Comparison of ENCODE assay signal across 8 cellular contexts in the genomic region with DNA sequence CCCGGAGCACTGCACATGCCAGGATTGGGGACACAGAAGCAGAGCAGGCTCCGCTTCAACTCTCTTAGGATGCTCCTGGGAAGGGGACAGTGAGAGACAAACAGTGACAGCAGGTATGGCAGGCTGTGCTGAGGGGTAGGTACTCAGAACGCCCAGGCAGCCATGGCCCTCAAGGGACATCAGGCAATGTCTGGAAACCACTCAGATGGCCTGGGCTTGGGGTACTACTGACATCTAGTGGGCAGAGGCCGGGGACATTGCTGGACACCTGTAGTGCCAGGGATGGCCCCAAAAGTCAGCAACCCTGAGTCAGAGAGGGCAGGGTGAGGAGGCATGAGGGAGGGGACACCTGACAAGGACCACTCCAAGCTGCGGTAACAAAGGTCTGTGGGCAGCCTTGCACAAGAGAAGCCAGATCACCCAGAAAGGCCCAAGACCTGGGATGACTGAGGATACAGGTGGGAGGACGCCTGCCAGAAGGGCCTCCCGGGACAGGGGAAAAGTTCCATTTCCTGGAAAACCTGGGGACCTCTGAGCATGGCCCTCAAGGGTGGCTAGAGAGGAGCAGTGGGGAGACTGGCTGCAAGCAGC. TPM values are rescaled to one million over a fixed set of nuclear protein-coding genes. Genes with fewer than 3 reads are reported as not detected.
DNase-seq lines count a peak whose midpoint lies in the region; ATAC-seq, FAIRE-seq and TF ChIP-seq lines count a peak whose summit lies in the region.

No MANE protein-coding gene starts in this region.

- no peaks in the 10 kb centered on the region for H3K9me3 Mint-ChIP-seq in astrocyte (ENCODE audit: unreplicated experiment)
- no peaks in the 10 kb centered on the region for H3K9me3 Mint-ChIP-seq in activated naive CD4-positive, alpha-beta T cell treated with anti-CD3 and anti-CD28 coated beads, Interleukin-2, amount 10 ng/mL, durations not matched to agents 7 days and 5 days

- no peak for FAIRE-seq in astrocyte (lab: Jason Lieb, UNC)

- no peak overlapping the region for H3K4me2 ChIP-seq in astrocyte (ENCODE audit: low read length)

- no peak for ATAC-seq in GM21515 (IDR thresholded peaks at IDR 0.05; ENCODE audit: unreplicated experiment)
- ATAC-seq in HG02610 (IDR thresholded peaks at IDR 0.05; ENCODE audit: unreplicated experiment) = no peak

- H3K4me3 ChIP-seq in BJ (ENCODE audit: low read depth, low read length) (no peak overlapping the region), astrocyte (ENCODE audit: insufficient read depth, low read depth, low read length) (no peak overlapping the region), kidney epithelial cell (ENCODE audit: low read depth, low read length) (no peak overlapping the region)

- TF ChIP-seq CTCF in BJ (IDR thresholded peaks at IDR 0.05; ENCODE audit: insufficient read depth, low read depth, low read length) (peak; percentile 55), LNCAP (IDR thresholded peaks at IDR 0.05) (peak; percentile 53), astrocyte (IDR thresholded peaks at IDR 0.05; ENCODE audit: insufficient read depth, low read depth, low read length) (peak; percentile 18), kidney epithelial cell (IDR thresholded peaks at IDR 0.05; ENCODE audit: insufficient read depth, low read length, poor library complexity, severe bottlenecking) (peak; percentile 64)

- H3K36me3 ChIP-seq in BJ (ENCODE audit: control insufficient read depth, insufficient read depth, low read length) (no peaks in the 10 kb centered on the region), astrocyte (ENCODE audit: insufficient read depth, low read length) (no peaks in the 10 kb centered on the region), kidney epithelial cell (ENCODE audit: control insufficient read depth, insufficient read depth, low read length) (no peaks in the 10 kb centered on the region)

- peaks cover 2% of the 10 kb centered on the region for H3K4me1 ChIP-seq in astrocyte (ENCODE audit: insufficient read depth, low read length)

- POLR2A ChIA-PET in BJ (lab: Charles Lee) = no interaction called here

- no peaks in the 10 kb centered on the region for H3K9me3 ChIP-seq in astrocyte (ENCODE audit: insufficient read depth, low read depth, low read length)

- no peak overlapping the region for H3K27ac Mint-ChIP-seq in astrocyte (ENCODE audit: unreplicated experiment)
- no peak overlapping the region for H3K27ac Mint-ChIP-seq in activated naive CD4-positive, alpha-beta T cell treated with anti-CD3 and anti-CD28 coated beads, Interleukin-2, amount 10 ng/mL, durations not matched to agents 7 days and 5 days

- H3K4me3 Mint-ChIP-seq in astrocyte (ENCODE audit: unreplicated experiment) = no peak overlapping the region
- H3K4me3 Mint-ChIP-seq in activated naive CD4-positive, alpha-beta T cell treated with anti-CD3 and anti-CD28 coated beads, Interleukin-2, amount 10 ng/mL, durations not matched to agents 7 days and 5 days = no peak overlapping the region

- CTCF ChIA-PET in BJ (lab: Yijun Ruan, JAX) = interaction anchor here (1.6 to 11.8 kb wide), 15 partner anchors 10 to 216 kb away, joined by 4 to 149 read pairs (median 17); partner anchors contain the start of genes PEMT and RASD1
- CTCF ChIA-PET in activated naive CD4-positive, alpha-beta T cell treated with anti-CD3 and anti-CD28 coated beads, Interleukin-2, amount 10 ng/mL, durations not matched to agents 7 days and 5 days (lab: Charles Lee) = interaction anchor here (1.9 to 3.9 kb wide), 3 partner anchors 37 to 216 kb away, joined by 4 to 15 read pairs (median 5); no protein-coding TSS in a partner anchor

- DNase-seq in BJ (ENCODE audit: low read depth) (no peak), astrocyte (ENCODE audit: low read depth) (no peak), kidney epithelial cell (ENCODE audit: low read depth) (no peak)
- no peak for DNase-seq in activated naive CD4-positive, alpha-beta T cell treated with anti-CD3 and anti-CD28 coated beads, Interleukin-2, amount 10 ng/mL, durations not matched to agents 7 days and 5 days
- DNase-seq in activated T-cell treated with anti-CD3 and anti-CD28 coated beads, Interleukin-2, amount 50 U/mL, for 48 hours = no peak

- peaks cover 67% of the 10 kb centered on the region for H4K20me1 ChIP-seq in astrocyte (ENCODE audit: insufficient read depth, low read length)

- peaks cover 2% of the 10 kb centered on the region for H3K36me3 Mint-ChIP-seq in astrocyte (ENCODE audit: low read depth, unreplicated experiment)
- no peaks in the 10 kb centered on the region for H3K36me3 Mint-ChIP-seq in activated naive CD4-positive, alpha-beta T cell treated with anti-CD3 and anti-CD28 coated beads, Interleukin-2, amount 10 ng/mL, durations not matched to agents 7 days and 5 days

- H2AFZ ChIP-seq in astrocyte (ENCODE audit: low read depth, low read length) = no peak overlapping the region

- H3K9ac ChIP-seq in astrocyte (ENCODE audit: low read length) = no peak overlapping the region

- H3K27ac ChIP-seq in astrocyte (ENCODE audit: low read depth, low read length) = no peak overlapping the region

- no peaks in the 10 kb centered on the region for H3K79me2 ChIP-seq in astrocyte (ENCODE audit: insufficient read depth, low read length)

- H3K27me3 Mint-ChIP-seq in astrocyte (ENCODE audit: low read depth, unreplicated experiment) = peaks cover 11% of the 10 kb centered on the region
- H3K27me3 Mint-ChIP-seq in activated naive CD4-positive, alpha-beta T cell treated with anti-CD3 and anti-CD28 coated beads, Interleukin-2, amount 10 ng/mL, durations not matched to agents 7 days and 5 days = no peaks in the 10 kb centered on the region

- H3K4me1 Mint-ChIP-seq in astrocyte (ENCODE audit: low read depth, unreplicated experiment) = peaks cover 2% of the 10 kb centered on the region
- no peaks in the 10 kb centered on the region for H3K4me1 Mint-ChIP-seq in activated naive CD4-positive, alpha-beta T cell treated with anti-CD3 and anti-CD28 coated beads, Interleukin-2, amount 10 ng/mL, durations not matched to agents 7 days and 5 days

- no peaks in the 10 kb centered on the region for H3K27me3 ChIP-seq in BJ (ENCODE audit: control insufficient read depth, insufficient read depth, low read length)
- H3K27me3 ChIP-seq in astrocyte (ENCODE audit: insufficient read depth, low read length) = no peaks in the 10 kb centered on the region
- no peaks in the 10 kb centered on the region for H3K27me3 ChIP-seq in kidney epithelial cell (ENCODE audit: control insufficient read depth, insufficient read depth, low read length)

RNA-seq across cellular contexts. Expression of gene PEMT, which starts 21.2 kb away (rescaled TPM):
- polyA plus RNA-seq in BJ (2011; rRNA removed) = 29.8 and 50.7 TPM in 2 replicates
- polyA minus RNA-seq in BJ (2011; rRNA and poly(A)+ RNA removed) = 18.7 and 26.4 TPM in 2 replicates
- total RNA-seq in astrocyte (19.5 and 25.4 TPM in 2 replicates), kidney epithelial cell (87.2 and 109 TPM in 2 replicates)
